ENCODE assay signal across 8 cellular contexts in genomic region chr17:47840742-47841487, GRCh38. TPM values are rescaled to one million over a fixed set of nuclear protein-coding genes. Genes with fewer than 3 reads are reported as not detected.
DNase-seq lines count a peak whose midpoint lies in the region; ATAC-seq, FAIRE-seq and TF ChIP-seq lines count a peak whose summit lies in the region.

Gene SCRN2 (minus strand): TSS chr17:47841273. CDS start chr17:47840843, 430 bp downstream.

- peak; percentile 65 for ATAC-seq in GM21825 (IDR thresholded peaks at IDR 0.05; ENCODE audit: unreplicated experiment)

- peak within 1 kb of the TSS; percentile 85 for H3K9ac ChIP-seq in Loucy (ENCODE audit: low read depth, low read length, poor library complexity, severe bottlenecking)

- no peaks in the 10 kb centered on the region for H3K9me2 ChIP-seq in DOHH2 (replicated peaks; ENCODE audit: control insufficient read depth, low read length)
- no peaks in the 10 kb centered on the region for H3K9me2 ChIP-seq in Loucy (replicated peaks; ENCODE audit: low read depth, low read length)

- no peaks in the 10 kb centered on the region for H3K9me3 ChIP-seq in DOHH2 (ENCODE audit: control insufficient read depth, insufficient read depth, low read length)
- H3K9me3 ChIP-seq in Loucy (ENCODE audit: insufficient read depth, low read depth, low read length), result no peaks in the 10 kb centered on the region
- no peaks in the 10 kb centered on the region for H3K9me3 ChIP-seq in SJCRH30 (replicated peaks)
- no peaks in the 10 kb centered on the region for H3K9me3 ChIP-seq in neutrophil

- H3K4me1 ChIP-seq in DOHH2 (ENCODE audit: control insufficient read depth, low read length) (peaks cover 26% of the 10 kb centered on the region), Loucy (ENCODE audit: insufficient read depth, low read length, poor library complexity, severe bottlenecking) (peaks cover 26% of the 10 kb centered on the region), SJCRH30 (peaks cover 12% of the 10 kb centered on the region), neutrophil (ENCODE audit: control insufficient read depth in 1 of 2, insufficient read depth in 1 of 2, low read depth in 1 of 2, low read length in 1 of 2) (peaks cover 12% of the 10 kb centered on the region in 2 experiments)

- H3K79me2 ChIP-seq in DOHH2 (ENCODE audit: control insufficient read depth, low read length), result no peaks in the 10 kb centered on the region; the same call in 1 of the 2 replicates
- H3K79me2 ChIP-seq in Loucy (ENCODE audit: insufficient read depth, low read length), result peaks cover 19% of the 10 kb centered on the region

- no peaks in the 10 kb centered on the region for H3F3A ChIP-seq in DOHH2 (ENCODE audit: control insufficient read depth, insufficient read depth)
- no peaks in the 10 kb centered on the region for H3F3A ChIP-seq in Loucy (ENCODE audit: low read depth)

- no peak for FAIRE-seq in frontal cortex (lab: Jason Lieb, UNC)

- H3K36me3 ChIP-seq in DOHH2 (ENCODE audit: control insufficient read depth, low read length), result no peaks in the 10 kb centered on the region
- H3K36me3 ChIP-seq in Loucy (ENCODE audit: insufficient read depth, low read length), result no peaks in the 10 kb centered on the region
- no peaks in the 10 kb centered on the region for H3K36me3 ChIP-seq in SJCRH30
- peaks cover 28% of the 10 kb centered on the region for H3K36me3 ChIP-seq in neutrophil

- peak; percentile 89 to 93 for DNase-seq in SJCRH30
- DNase-seq in activated gamma-delta T cell treated with anti-CD3 and anti-CD28 coated beads, Interleukin-2, amount 50 U/mL, for 16 hours (ENCODE audit: low read depth), result peak; percentile 81
- DNase-seq in frontal cortex (ENCODE audit: low spot score in 2 of 2), result peak; percentile 83 to 92
- peak; percentile 82 for DNase-seq in superior temporal gyrus (ENCODE audit: extremely low spot score)

- peak within 1 kb of the TSS; percentile 85 for H3K4me3 ChIP-seq in DOHH2 (ENCODE audit: low read length)
- peak within 1 kb of the TSS; percentile 77 for H3K4me3 ChIP-seq in Loucy (ENCODE audit: low read length, poor library complexity, severe bottlenecking)
- peak within 1 kb of the TSS; percentile 73 for H3K4me3 ChIP-seq in SJCRH30
- peak within 1 kb of the TSS; percentile 78 to 89 for H3K4me3 ChIP-seq in neutrophil (ENCODE audit: low read depth in 1 of 2, low read length in 1 of 2)

- peak; percentile 91 for TF ChIP-seq CTCF in DOHH2 (IDR thresholded peaks at IDR 0.05; ENCODE audit: low read depth, low read length, poor library complexity, severe bottlenecking)
- TF ChIP-seq CTCF in Loucy (conservative IDR thresholded peaks at IDR 0.05; ENCODE audit: low read length), result peak; percentile 88
- TF ChIP-seq CTCF in neutrophil (IDR thresholded peaks at IDR 0.05), result peak; percentile 98

- peak within 1 kb of the TSS; percentile 91 for H2AFZ ChIP-seq in Loucy (ENCODE audit: low read length)

- H3K27me3 ChIP-seq in DOHH2 (ENCODE audit: control insufficient read depth, low read length), result peaks cover 6% of the 10 kb centered on the region; the same call in 1 of the 2 replicates
- no peaks in the 10 kb centered on the region for H3K27me3 ChIP-seq in Loucy (ENCODE audit: insufficient read depth, low read length, poor library complexity, severe bottlenecking)
- peaks cover 17% of the 10 kb centered on the region; the same call in 1 of the 2 replicates for H3K27me3 ChIP-seq in SJCRH30
- peaks cover 29% of the 10 kb centered on the region for H3K27me3 ChIP-seq in neutrophil

- H3K4me2 ChIP-seq in DOHH2 (ENCODE audit: low read length), result peak within 1 kb of the TSS; percentile 88
- H3K4me2 ChIP-seq in Loucy (ENCODE audit: low read depth, low read length, poor library complexity, severe bottlenecking), result peak within 1 kb of the TSS; percentile 91

- H3K27ac ChIP-seq in DOHH2 (ENCODE audit: low read depth, low read length) (no peak within 1 kb of the TSS), SJCRH30 (peak within 1 kb of the TSS; percentile 8; the same call in 1 of the 2 replicates), neutrophil (peak within 1 kb of the TSS; percentile 45)

- H4K20me1 ChIP-seq in DOHH2 (ENCODE audit: control insufficient read depth, insufficient read depth, low read depth, low read length) (no peaks in the 10 kb centered on the region), Loucy (ENCODE audit: insufficient read depth, low read length, poor library complexity, severe bottlenecking) (no peaks in the 10 kb centered on the region)

RNA-seq across cellular contexts. Expression of gene SCRN2, which starts in this region (rescaled TPM):
- 8.0 and 12.9 TPM in 2 replicates for total RNA-seq in SJCRH30 (2014; rRNA removed; shearing (Covaris generic))
- total RNA-seq in frontal cortex, result 24.1 TPM
